Comparison of ENCODE assay signal across 1 cellular context in the genomic region with DNA sequence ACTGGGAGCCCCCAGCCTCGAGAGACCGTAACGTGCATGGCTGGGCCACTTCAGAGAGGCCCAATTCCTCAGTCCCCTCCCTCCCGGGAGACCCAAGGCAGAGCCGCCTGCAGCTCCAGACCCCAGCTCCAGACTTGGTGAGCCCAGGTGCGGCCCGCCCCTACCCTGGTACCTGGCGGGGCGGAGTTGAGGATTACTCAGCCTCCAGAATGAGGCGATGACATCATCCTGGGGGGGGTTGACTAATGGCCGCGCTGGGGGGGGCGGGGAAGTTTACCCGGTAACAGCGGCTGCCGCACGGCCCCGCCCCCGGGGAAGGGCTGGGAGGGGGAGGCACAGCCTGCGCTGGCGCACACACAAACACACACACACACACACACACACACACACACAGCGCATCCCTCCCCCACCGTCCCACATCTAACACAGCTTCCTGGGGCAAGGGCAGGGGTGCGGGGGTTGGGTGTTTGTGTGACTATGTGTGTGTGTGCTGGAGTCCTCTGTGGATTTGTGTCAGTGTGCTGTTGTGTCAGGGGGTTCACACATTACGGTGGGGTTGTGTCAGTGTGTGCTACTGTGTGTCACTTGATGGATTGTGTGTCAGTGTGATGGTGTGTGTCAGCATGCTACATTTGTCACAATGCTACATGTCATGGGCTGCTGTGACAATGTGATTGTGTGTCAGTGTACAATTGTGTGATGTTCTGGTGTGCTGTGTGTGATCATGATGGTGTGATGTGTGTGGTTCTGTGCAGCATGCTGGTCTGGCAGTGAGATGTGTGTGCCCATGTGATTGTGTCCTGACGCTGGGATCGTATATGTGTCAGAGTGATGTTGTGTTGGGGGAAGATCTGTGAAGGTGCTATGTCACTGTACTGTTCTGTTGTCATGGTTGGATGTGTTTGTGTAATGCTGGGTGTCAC.
TF ChIP-seq lines count a peak whose summit lies in the region.

No MANE protein-coding gene starts in this region.

TF ChIP-seq in K562, 482 proteins besides CTCF, POLR2A, EP300 and RAD21 (continued from another document and continues in another):
- TF ChIP-seq, protein P1, sequence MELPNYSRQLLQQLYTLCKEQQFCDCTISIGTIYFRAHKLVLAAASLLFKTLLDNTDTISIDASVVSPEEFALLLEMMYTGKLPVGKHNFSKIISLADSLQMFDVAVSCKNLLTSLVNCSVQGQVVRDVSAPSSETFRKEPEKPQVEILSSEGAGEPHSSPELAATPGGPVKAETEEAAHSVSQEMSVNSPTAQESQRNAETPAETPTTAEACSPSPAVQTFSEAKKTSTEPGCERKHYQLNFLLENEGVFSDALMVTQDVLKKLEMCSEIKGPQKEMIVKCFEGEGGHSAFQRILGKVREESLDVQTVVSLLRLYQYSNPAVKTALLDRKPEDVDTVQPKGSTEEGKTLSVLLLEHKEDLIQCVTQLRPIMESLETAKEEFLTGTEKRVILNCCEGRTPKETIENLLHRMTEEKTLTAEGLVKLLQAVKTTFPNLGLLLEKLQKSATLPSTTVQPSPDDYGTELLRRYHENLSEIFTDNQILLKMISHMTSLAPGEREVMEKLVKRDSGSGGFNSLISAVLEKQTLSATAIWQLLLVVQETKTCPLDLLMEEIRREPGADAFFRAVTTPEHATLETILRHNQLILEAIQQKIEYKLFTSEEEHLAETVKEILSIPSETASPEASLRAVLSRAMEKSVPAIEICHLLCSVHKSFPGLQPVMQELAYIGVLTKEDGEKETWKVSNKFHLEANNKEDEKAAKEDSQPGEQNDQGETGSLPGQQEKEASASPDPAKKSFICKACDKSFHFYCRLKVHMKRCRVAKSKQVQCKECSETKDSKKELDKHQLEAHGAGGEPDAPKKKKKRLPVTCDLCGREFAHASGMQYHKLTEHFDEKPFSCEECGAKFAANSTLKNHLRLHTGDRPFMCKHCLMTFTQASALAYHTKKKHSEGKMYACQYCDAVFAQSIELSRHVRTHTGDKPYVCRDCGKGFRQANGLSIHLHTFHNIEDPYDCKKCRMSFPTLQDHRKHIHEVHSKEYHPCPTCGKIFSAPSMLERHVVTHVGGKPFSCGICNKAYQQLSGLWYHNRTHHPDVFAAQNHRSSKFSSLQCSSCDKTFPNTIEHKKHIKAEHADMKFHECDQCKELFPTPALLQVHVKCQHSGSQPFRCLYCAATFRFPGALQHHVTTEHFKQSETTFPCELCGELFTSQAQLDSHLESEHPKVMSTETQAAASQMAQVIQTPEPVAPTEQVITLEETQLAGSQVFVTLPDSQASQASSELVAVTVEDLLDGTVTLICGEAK (IDR thresholded peaks at IDR 0.05), result peak; percentile 67; the same call in 1 of the 2 replicates
- TF ChIP-seq, protein P1 (CRISPR knock-in tag; IDR thresholded peaks at IDR 0.05), result no peak
- peak; percentile 74 for TF ChIP-seq EP400 (IDR thresholded peaks at IDR 0.05)
- peak; percentile 69; the same call in 1 of the 2 replicates for TF ChIP-seq JUNB (CRISPR knock-in tag; conservative IDR thresholded peaks at IDR 0.05)
- TF ChIP-seq, protein P2, sequence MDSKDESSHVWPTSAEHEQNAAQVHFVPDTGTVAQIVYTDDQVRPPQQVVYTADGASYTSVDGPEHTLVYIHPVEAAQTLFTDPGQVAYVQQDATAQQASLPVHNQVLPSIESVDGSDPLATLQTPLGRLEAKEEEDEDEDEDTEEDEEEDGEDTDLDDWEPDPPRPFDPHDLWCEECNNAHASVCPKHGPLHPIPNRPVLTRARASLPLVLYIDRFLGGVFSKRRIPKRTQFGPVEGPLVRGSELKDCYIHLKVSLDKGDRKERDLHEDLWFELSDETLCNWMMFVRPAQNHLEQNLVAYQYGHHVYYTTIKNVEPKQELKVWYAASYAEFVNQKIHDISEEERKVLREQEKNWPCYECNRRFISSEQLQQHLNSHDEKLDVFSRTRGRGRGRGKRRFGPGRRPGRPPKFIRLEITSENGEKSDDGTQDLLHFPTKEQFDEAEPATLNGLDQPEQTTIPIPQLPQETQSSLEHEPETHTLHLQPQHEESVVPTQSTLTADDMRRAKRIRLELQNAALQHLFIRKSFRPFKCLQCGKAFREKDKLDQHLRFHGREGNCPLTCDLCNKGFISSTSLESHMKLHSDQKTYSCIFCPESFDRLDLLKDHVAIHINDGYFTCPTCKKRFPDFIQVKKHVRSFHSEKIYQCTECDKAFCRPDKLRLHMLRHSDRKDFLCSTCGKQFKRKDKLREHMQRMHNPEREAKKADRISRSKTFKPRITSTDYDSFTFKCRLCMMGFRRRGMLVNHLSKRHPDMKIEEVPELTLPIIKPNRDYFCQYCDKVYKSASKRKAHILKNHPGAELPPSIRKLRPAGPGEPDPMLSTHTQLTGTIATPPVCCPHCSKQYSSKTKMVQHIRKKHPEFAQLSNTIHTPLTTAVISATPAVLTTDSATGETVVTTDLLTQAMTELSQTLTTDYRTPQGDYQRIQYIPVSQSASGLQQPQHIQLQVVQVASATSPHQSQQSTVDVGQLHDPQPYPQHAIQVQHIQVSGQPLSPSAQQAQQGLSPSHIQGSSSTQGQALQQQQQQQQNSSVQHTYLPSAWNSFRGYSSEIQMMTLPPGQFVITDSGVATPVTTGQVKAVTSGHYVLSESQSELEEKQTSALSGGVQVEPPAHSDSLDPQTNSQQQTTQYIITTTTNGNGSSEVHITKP (IDR thresholded peaks at IDR 0.05; ENCODE audit: partially characterized antibody), result no peak
- TF ChIP-seq GATAD2A (IDR thresholded peaks at IDR 0.05), result no peak
- TF ChIP-seq BRD4 (IDR thresholded peaks at IDR 0.05), result 0 out of 2 replicates have a peak, but pooled peaks have one; percentile 21
- TF ChIP-seq ZNF584 (CRISPR knock-in tag; IDR thresholded peaks at IDR 0.05; ENCODE audit: low read depth), result peak; percentile 70
- 0 out of 2 replicates have a peak, but pooled peaks have one; percentile 37 for TF ChIP-seq ETV1 (tag; conservative IDR thresholded peaks at IDR 0.05; ENCODE audit: low read depth)
- no peak for TF ChIP-seq SUPT5H (IDR thresholded peaks at IDR 0.05)
- TF ChIP-seq RNF2 (IDR thresholded peaks at IDR 0.05), result peak; percentile 70; the same call in 1 of the 2 replicates
- TF ChIP-seq XRCC5 (IDR thresholded peaks at IDR 0.05; ENCODE audit: low read depth, low read length), result peak; percentile 40; the same call in 1 of the 2 replicates
- no peak for TF ChIP-seq SIN3B (IDR thresholded peaks at IDR 0.05; ENCODE audit: low read depth)
- no peak for TF ChIP-seq ILK (tag; IDR thresholded peaks at IDR 0.05; ENCODE audit: borderline replicate concordance, low read depth)
- no peak for TF ChIP-seq SIX5 (IDR thresholded peaks at IDR 0.05; ENCODE audit: borderline replicate concordance in 1 of 2, insufficient read depth in 1 of 2, low read depth in 1 of 2, low read length in 2 of 2)
- no peak for TF ChIP-seq ATF1 (CRISPR knock-in tag; IDR thresholded peaks at IDR 0.05)
- TF ChIP-seq ATF1 (tag; IDR thresholded peaks at IDR 0.05), result peak; percentile 72
- no peak for TF ChIP-seq SMC3 (conservative IDR thresholded peaks at IDR 0.05; ENCODE audit: insufficient read depth, low read depth, low read length)
- TF ChIP-seq, protein P3, sequence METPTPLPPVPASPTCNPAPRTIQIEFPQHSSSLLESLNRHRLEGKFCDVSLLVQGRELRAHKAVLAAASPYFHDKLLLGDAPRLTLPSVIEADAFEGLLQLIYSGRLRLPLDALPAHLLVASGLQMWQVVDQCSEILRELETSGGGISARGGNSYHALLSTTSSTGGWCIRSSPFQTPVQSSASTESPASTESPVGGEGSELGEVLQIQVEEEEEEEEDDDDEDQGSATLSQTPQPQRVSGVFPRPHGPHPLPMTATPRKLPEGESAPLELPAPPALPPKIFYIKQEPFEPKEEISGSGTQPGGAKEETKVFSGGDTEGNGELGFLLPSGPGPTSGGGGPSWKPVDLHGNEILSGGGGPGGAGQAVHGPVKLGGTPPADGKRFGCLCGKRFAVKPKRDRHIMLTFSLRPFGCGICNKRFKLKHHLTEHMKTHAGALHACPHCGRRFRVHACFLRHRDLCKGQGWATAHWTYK (CRISPR knock-in tag; IDR thresholded peaks at IDR 0.05), result peak; percentile 31; the same call in 1 of the 2 replicates
- TF ChIP-seq, protein P4, sequence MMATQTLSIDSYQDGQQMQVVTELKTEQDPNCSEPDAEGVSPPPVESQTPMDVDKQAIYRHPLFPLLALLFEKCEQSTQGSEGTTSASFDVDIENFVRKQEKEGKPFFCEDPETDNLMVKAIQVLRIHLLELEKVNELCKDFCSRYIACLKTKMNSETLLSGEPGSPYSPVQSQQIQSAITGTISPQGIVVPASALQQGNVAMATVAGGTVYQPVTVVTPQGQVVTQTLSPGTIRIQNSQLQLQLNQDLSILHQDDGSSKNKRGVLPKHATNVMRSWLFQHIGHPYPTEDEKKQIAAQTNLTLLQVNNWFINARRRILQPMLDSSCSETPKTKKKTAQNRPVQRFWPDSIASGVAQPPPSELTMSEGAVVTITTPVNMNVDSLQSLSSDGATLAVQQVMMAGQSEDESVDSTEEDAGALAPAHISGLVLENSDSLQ (IDR thresholded peaks at IDR 0.05), result peak; percentile 26; the same call in 1 of the 2 replicates
- peak in 1 of 2 experiments; percentile 49; a peak in 3 of 4 replicates for TF ChIP-seq ARNT (IDR thresholded peaks at IDR 0.05)
- no peak for TF ChIP-seq SIRT6 (IDR thresholded peaks at IDR 0.05; ENCODE audit: low read depth, low read length)
- peak; percentile 77 for TF ChIP-seq ARID1B (IDR thresholded peaks at IDR 0.05)
- TF ChIP-seq ZNF347 (CRISPR knock-in tag; IDR thresholded peaks at IDR 0.05; ENCODE audit: low read depth), result no peak
- TF ChIP-seq STAT5A (IDR thresholded peaks at IDR 0.05; ENCODE audit: borderline replicate concordance, low read length), result no peak
- TF ChIP-seq, protein P5, sequence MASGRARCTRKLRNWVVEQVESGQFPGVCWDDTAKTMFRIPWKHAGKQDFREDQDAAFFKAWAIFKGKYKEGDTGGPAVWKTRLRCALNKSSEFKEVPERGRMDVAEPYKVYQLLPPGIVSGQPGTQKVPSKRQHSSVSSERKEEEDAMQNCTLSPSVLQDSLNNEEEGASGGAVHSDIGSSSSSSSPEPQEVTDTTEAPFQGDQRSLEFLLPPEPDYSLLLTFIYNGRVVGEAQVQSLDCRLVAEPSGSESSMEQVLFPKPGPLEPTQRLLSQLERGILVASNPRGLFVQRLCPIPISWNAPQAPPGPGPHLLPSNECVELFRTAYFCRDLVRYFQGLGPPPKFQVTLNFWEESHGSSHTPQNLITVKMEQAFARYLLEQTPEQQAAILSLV (tag; IDR thresholded peaks at IDR 0.05), result peak; percentile 25; the same call in 1 of the 2 replicates
- TF ChIP-seq, protein P6, sequence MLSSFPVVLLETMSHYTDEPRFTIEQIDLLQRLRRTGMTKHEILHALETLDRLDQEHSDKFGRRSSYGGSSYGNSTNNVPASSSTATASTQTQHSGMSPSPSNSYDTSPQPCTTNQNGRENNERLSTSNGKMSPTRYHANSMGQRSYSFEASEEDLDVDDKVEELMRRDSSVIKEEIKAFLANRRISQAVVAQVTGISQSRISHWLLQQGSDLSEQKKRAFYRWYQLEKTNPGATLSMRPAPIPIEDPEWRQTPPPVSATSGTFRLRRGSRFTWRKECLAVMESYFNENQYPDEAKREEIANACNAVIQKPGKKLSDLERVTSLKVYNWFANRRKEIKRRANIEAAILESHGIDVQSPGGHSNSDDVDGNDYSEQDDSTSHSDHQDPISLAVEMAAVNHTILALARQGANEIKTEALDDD (IDR thresholded peaks at IDR 0.05), result peak; percentile 54; the same call in 1 of the 2 replicates
- no peak for TF ChIP-seq MYBL2 (IDR thresholded peaks at IDR 0.05; ENCODE audit: low read depth)
- peak; percentile 61; the same call in 1 of the 2 replicates for TF ChIP-seq MYBL2 (CRISPR knock-in tag; IDR thresholded peaks at IDR 0.05; ENCODE audit: borderline replicate concordance)
- TF ChIP-seq MBD2 (IDR thresholded peaks at IDR 0.05; ENCODE audit: borderline replicate concordance, low read depth), result no peak
- TF ChIP-seq TRIM24 (IDR thresholded peaks at IDR 0.05), result peak in 1 of 2 experiments; percentile 54; a peak in 3 of 4 replicates
- 0 out of 2 replicates have a peak, but pooled peaks have one; percentile 18 for TF ChIP-seq TAF7 (tag; IDR thresholded peaks at IDR 0.05)
- TF ChIP-seq SMAD3 (CRISPR knock-in tag; conservative IDR thresholded peaks at IDR 0.05), result 0 out of 2 replicates have a peak, but pooled peaks have one; percentile 41
